In genomic region chr6:83860347-83860731, GRCh38 we compare ENCODE assay signal across 8 cellular contexts. TPM values are rescaled to one million over a fixed set of nuclear protein-coding genes. Genes with fewer than 3 reads are reported as not detected.
DNase-seq lines count a peak whose midpoint lies in the region; ATAC-seq and TF ChIP-seq lines count a peak whose summit lies in the region.

No MANE protein-coding gene starts in this region.

- H3K4me3 ChIP-seq in AG04450 (ENCODE audit: low read depth, low read length) (peak overlapping the region; percentile 88), HFF-Myc (replicated peaks; ENCODE audit: low read depth, low read length) (peak overlapping the region; percentile 87), lower lobe of right lung (peak overlapping the region; percentile 85)

- H3K9me3 Mint-ChIP-seq in activated naive CD8-positive, alpha-beta T cell treated with anti-CD3 and anti-CD28 coated beads for 36 hours = no peaks in the 10 kb centered on the region

- peak overlapping the region; percentile 91 for H3K27ac Mint-ChIP-seq in activated naive CD8-positive, alpha-beta T cell treated with anti-CD3 and anti-CD28 coated beads for 36 hours

- peaks cover 14% of the 10 kb centered on the region for H3K36me3 ChIP-seq in lower lobe of right lung

- no peaks in the 10 kb centered on the region for H3K9me3 ChIP-seq in AG04450 (ENCODE audit: control insufficient read depth, insufficient read depth, low read length)
- no peaks in the 10 kb centered on the region for H3K9me3 ChIP-seq in lower lobe of right lung

- H3K4me1 ChIP-seq in lower lobe of right lung = peaks cover 25% of the 10 kb centered on the region

- intact Hi-C loops in lower lobe of right lung (cut with DNase I) = no loop called here

- H3K27ac ChIP-seq in AG04450 (ENCODE audit: low read depth, low read length) = no peak overlapping the region
- H3K27ac ChIP-seq in lower lobe of right lung = peak overlapping the region; percentile 87

- H3K27me3 Mint-ChIP-seq in activated naive CD8-positive, alpha-beta T cell treated with anti-CD3 and anti-CD28 coated beads for 36 hours = peaks cover 6% of the 10 kb centered on the region

- ATAC-seq in lower lobe of right lung (no peak), HG02678 (IDR thresholded peaks at IDR 0.05; ENCODE audit: unreplicated experiment) (no peak), GM18873 (IDR thresholded peaks at IDR 0.05; ENCODE audit: low FRiP score, unreplicated experiment) (no peak)

- in situ Hi-C loops in G401 (cut with HindIII; ENCODE audit: low sequenced_read_pairs) = no loop called here

- DNase-seq in AG04450 (ENCODE audit: low read depth, low spot score) (no peak), HFF-Myc (ENCODE audit: extremely low read depth, low read depth) (no peak), lower lobe of right lung (no peak), UCSD-AML1 (lab: John Stamatoyannopoulos, UW; ENCODE audit: unreplicated experiment) (no peak), G401 (ENCODE audit: low spot score) (no peak)
- no peak for DNase-seq in activated naive CD8-positive, alpha-beta T cell treated with anti-CD3 and anti-CD28 coated beads for 36 hours

- H3K4me3 Mint-ChIP-seq in activated naive CD8-positive, alpha-beta T cell treated with anti-CD3 and anti-CD28 coated beads for 36 hours = peak overlapping the region; percentile 100

- no peak for TF ChIP-seq CTCF in AG04450 (IDR thresholded peaks at IDR 0.05; ENCODE audit: low read depth, low read length)
- TF ChIP-seq CTCF in HFF-Myc (IDR thresholded peaks at IDR 0.05; ENCODE audit: low read depth, low read length, missing control alignments) = no peak
- no peak for TF ChIP-seq CTCF in lower lobe of right lung (IDR thresholded peaks at IDR 0.05)

- POLR2A ChIA-PET in AG04450 (lab: Yijun Ruan, JAX) = interaction anchor here (0.7 kb wide), 1 partner anchor 370 kb away, joined by 3 read pairs; no protein-coding TSS in a partner anchor

- H3K4me1 Mint-ChIP-seq in activated naive CD8-positive, alpha-beta T cell treated with anti-CD3 and anti-CD28 coated beads for 36 hours = peaks cover 28% of the 10 kb centered on the region

- H3K27me3 ChIP-seq in AG04450 (ENCODE audit: control insufficient read depth, insufficient read depth, low read length) = no peaks in the 10 kb centered on the region
- peaks cover 5% of the 10 kb centered on the region for H3K27me3 ChIP-seq in lower lobe of right lung (ENCODE audit: low read depth)

- peaks cover 7% of the 10 kb centered on the region for H3K36me3 Mint-ChIP-seq in activated naive CD8-positive, alpha-beta T cell treated with anti-CD3 and anti-CD28 coated beads for 36 hours

- CTCF ChIA-PET in AG04450 (lab: Charles Lee) = interaction anchor here (1.0 to 1.5 kb wide), 7 partner anchors 8 to 1623 kb away, joined by 3 to 5 read pairs (median 3); partner anchors contain the start of genes CEP162 and DOP1A

RNA-seq across cellular contexts. Expression of gene CYB5R4, which starts 0.8 kb away (rescaled TPM):
- 8.5 and 13.7 TPM in 2 replicates for polyA plus RNA-seq in AG04450 (2011; rRNA removed)
- 2.6 and 5.3 TPM in 2 replicates for polyA minus RNA-seq in AG04450 (2011; rRNA and poly(A)+ RNA removed)
- total RNA-seq in activated naive CD8-positive, alpha-beta T cell treated with anti-CD3 and anti-CD28 coated beads for 36 hours = 10 to 100 TPM; 30.1 to 32.1 TPM
- 35.4 TPM for total RNA-seq in lower lobe of right lung
- 6.6 and 7.5 TPM in 2 replicates for total RNA-seq in G401 (2014; rRNA removed; shearing (Covaris generic))

RNA-seq across cellular contexts. Expression of gene RIPPLY2, which starts 7.2 kb away (rescaled TPM):
- polyA plus RNA-seq in AG04450 (2011; rRNA removed) = not detected in 2 replicates
- not detected in 2 replicates for polyA minus RNA-seq in AG04450 (2011; rRNA and poly(A)+ RNA removed)
- not detected for total RNA-seq in activated naive CD8-positive, alpha-beta T cell treated with anti-CD3 and anti-CD28 coated beads for 36 hours
- not detected for total RNA-seq in lower lobe of right lung
- total RNA-seq in G401 (2014; rRNA removed; shearing (Covaris generic)) = not detected in 2 replicates
